In genomic region chr2:94947097-94948016, GRCh38 we compare ENCODE assay signal across 20 cellular contexts.
DNase-seq lines count a peak whose midpoint lies in the region; TF ChIP-seq lines count a peak whose summit lies in the region.
"Had no signal": no experiment of that assay in that cellular context is flagged by ENCODE, and none has a peak within 500 bp of the region (broad histone marks: within the 10 kb centered on the region; RNA-seq: fewer than 3 reads in every experiment).

No MANE protein-coding gene starts in this region.

- no peaks in the 10 kb centered on the region for H3K9me3 ChIP-seq in testis
- H3K9me3 ChIP-seq: BLaER1, Caco-2, HAP-1 had no signal

- H3K4me1 ChIP-seq in testis = no peaks in the 10 kb centered on the region
- H3K4me1 ChIP-seq: BLaER1, Caco-2, HAP-1 had no signal

- H3K27me3 ChIP-seq in testis = no peaks in the 10 kb centered on the region
- H3K27me3 ChIP-seq: BLaER1 had no signal

- peak; percentile 1 for DNase-seq in NCI-H146 (lab: John Stamatoyannopoulos, UW)
- DNase-seq in NCI-H146 treated with DMSO at 0.1 percent for 48 hours (lab: John Stamatoyannopoulos, UW; ENCODE audit: unreplicated experiment) = no peak
- peak; percentile 13 for DNase-seq in HT1080 (ENCODE audit: low read depth)
- DNase-seq in testis = peak; percentile 67
- DNase-seq in NCI-H2227 treated with DMSO at 0.1 percent for 48 hours (lab: John Stamatoyannopoulos, UW) = no peak
- DNase-seq in putamen (ENCODE audit: low spot score) = no peak
- DNase-seq: Caco-2; CD4-positive, CD25-positive, alpha-beta regulatory T cell; CD8-positive, alpha-beta T cell; DMS153; DND-41; EL; GDM1; HFFc6 had no signal

- peak overlapping the region; percentile 36 to 53 for H3K4me3 ChIP-seq in testis
- H3K4me3 ChIP-seq: BLaER1, GM12878, GM23338, HAP-1 had no signal

- 69 to 71% methylated on average over 34 of the region's 34 CpGs for whole genome bisulfite sequencing in testis, 2 donors

- H3K27ac ChIP-seq in testis = no peak overlapping the region
- H3K27ac ChIP-seq: 22Rv1, BLaER1, C4-2B had no signal

- intact Hi-C loops in testis (cut with DNase I; ENCODE audit: low total_unique reads) = no loop called here

- no peak for TF ChIP-seq CTCF in testis (IDR thresholded peaks at IDR 0.05)

- no peaks in the 10 kb centered on the region for H3K36me3 ChIP-seq in testis (ENCODE audit: low read depth, missing control alignments)
- H3K36me3 ChIP-seq: BLaER1, HAP-1 had no signal

- no peak for TF ChIP-seq POLR2A in testis (IDR thresholded peaks at IDR 0.05)

Comparison
In these comparisons a context has a peak if more than half of its experiments do, and no peak if none do; other contexts are left out.
1. DNase-seq: peak in NCI-H146 (single experiment), HT1080 (single experiment) and testis (single experiment); none in NCI-H146 treated with DMSO at 0.1 percent for 48 hours (single experiment), NCI-H2227 treated with DMSO at 0.1 percent for 48 hours (single experiment) and putamen (single experiment).